2 cellular contexts compared by ENCODE assay signal in the genomic region with DNA sequence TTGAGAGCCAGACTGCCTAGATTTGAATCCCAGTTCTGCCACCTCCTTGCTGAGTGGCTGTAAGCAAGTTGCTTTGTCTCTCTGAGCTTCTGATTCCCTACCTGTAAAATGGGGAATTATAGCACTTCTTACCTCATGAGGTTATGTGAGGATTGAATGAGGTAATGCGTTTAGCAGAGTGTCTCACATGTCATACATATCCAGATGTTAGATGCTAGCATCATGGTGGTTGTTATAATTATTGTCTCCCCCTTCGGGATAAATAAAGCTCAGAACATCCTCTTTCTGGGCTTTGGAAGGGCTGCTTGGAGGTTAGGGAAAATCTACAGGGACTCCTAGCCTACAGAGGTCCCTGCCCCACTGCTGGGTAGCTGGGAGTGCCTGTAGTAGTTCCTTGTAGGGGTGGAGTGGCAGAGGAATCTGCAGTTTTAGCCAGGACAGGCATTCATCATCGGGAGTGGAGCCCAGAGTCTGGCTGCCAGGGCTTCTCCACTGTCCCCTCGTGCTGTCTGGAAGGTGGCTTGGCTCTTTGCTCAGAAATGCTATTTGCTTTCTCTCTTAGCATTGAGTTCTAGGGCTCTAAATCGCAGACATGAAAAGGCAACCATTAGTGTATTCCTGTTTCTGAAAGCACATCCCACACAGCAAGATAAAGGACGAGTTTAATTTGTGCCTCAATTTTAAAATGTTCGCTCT.
TF ChIP-seq lines count a peak whose summit lies in the region.

No MANE protein-coding gene starts in this region.

TF ChIP-seq in GM23338, 12 proteins besides CTCF, POLR2A, EP300 and RAD21:
- TF ChIP-seq, protein P1, sequence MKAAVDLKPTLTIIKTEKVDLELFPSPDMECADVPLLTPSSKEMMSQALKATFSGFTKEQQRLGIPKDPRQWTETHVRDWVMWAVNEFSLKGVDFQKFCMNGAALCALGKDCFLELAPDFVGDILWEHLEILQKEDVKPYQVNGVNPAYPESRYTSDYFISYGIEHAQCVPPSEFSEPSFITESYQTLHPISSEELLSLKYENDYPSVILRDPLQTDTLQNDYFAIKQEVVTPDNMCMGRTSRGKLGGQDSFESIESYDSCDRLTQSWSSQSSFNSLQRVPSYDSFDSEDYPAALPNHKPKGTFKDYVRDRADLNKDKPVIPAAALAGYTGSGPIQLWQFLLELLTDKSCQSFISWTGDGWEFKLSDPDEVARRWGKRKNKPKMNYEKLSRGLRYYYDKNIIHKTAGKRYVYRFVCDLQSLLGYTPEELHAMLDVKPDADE (IDR thresholded peaks at IDR 0.05): no peak
- TF ChIP-seq ZNF331 (CRISPR knock-in tag; IDR thresholded peaks at IDR 0.05; ENCODE audit: low read depth): no peak
- no peak for TF ChIP-seq EZH2phosphoT487 (IDR thresholded peaks at IDR 0.05; ENCODE audit: unreplicated experiment)
- no peak for TF ChIP-seq ZNF114 (CRISPR knock-in tag; IDR thresholded peaks at IDR 0.05)
- TF ChIP-seq, protein P2, sequence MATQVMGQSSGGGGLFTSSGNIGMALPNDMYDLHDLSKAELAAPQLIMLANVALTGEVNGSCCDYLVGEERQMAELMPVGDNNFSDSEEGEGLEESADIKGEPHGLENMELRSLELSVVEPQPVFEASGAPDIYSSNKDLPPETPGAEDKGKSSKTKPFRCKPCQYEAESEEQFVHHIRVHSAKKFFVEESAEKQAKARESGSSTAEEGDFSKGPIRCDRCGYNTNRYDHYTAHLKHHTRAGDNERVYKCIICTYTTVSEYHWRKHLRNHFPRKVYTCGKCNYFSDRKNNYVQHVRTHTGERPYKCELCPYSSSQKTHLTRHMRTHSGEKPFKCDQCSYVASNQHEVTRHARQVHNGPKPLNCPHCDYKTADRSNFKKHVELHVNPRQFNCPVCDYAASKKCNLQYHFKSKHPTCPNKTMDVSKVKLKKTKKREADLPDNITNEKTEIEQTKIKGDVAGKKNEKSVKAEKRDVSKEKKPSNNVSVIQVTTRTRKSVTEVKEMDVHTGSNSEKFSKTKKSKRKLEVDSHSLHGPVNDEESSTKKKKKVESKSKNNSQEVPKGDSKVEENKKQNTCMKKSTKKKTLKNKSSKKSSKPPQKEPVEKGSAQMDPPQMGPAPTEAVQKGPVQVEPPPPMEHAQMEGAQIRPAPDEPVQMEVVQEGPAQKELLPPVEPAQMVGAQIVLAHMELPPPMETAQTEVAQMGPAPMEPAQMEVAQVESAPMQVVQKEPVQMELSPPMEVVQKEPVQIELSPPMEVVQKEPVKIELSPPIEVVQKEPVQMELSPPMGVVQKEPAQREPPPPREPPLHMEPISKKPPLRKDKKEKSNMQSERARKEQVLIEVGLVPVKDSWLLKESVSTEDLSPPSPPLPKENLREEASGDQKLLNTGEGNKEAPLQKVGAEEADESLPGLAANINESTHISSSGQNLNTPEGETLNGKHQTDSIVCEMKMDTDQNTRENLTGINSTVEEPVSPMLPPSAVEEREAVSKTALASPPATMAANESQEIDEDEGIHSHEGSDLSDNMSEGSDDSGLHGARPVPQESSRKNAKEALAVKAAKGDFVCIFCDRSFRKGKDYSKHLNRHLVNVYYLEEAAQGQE (IDR thresholded peaks at IDR 0.05; ENCODE audit: unreplicated experiment): no peak
- TF ChIP-seq CREB1 (CRISPR knock-in tag; IDR thresholded peaks at IDR 0.05; ENCODE audit: low read depth): no peak
- TF ChIP-seq NANOG (IDR thresholded peaks at IDR 0.05; ENCODE audit: borderline replicate concordance): no peak
- no peak for TF ChIP-seq STAT1 (IDR thresholded peaks at IDR 0.05; ENCODE audit: unreplicated experiment)
- TF ChIP-seq JUNB (IDR thresholded peaks at IDR 0.05; ENCODE audit: unreplicated experiment): no peak
- no peak for TF ChIP-seq POLR2AphosphoS5 (IDR thresholded peaks at IDR 0.05; ENCODE audit: low read depth)

TF ChIP-seq in K562, 482 proteins besides CTCF, POLR2A, EP300 and RAD21:
- no peak for TF ChIP-seq NR4A1 (CRISPR knock-in tag; IDR thresholded peaks at IDR 0.05)
- no peak for TF ChIP-seq NR4A1 (tag; IDR thresholded peaks at IDR 0.05)
- TF ChIP-seq ARNT (IDR thresholded peaks at IDR 0.05): no peak
- 0 out of 2 replicates have a peak, but pooled peaks have one; percentile 24 for TF ChIP-seq SUPT5H (IDR thresholded peaks at IDR 0.05)
